ENCODE assay signal across 8 cellular contexts in genomic region chr12:12999276-12999958, GRCh38. TPM values are rescaled to one million over a fixed set of nuclear protein-coding genes. Genes with fewer than 3 reads are reported as not detected.
DNase-seq lines count a peak whose midpoint lies in the region; ATAC-seq, FAIRE-seq and TF ChIP-seq lines count a peak whose summit lies in the region.

No MANE protein-coding gene starts in this region.

- H2AFZ ChIP-seq in endothelial cell of umbilical vein (ENCODE audit: low read depth, low read length): peak overlapping the region; percentile 90

- TF ChIP-seq POLR2A in endothelial cell of umbilical vein (IDR thresholded peaks at IDR 0.05; ENCODE audit: low read depth, low read length): no peak

- in situ Hi-C loops in Panc1 (cut with HindIII; ENCODE audit: low pct_unique_long_range_greater_than_20kb, low sequenced_read_pairs): no loop called here

- H3K4me3 Mint-ChIP-seq in naive B cell: peak overlapping the region; percentile 89 to 99 (median 94)

- intact Hi-C loops in Panc1 (cut with micrococcal nuclease; ENCODE audit: unreplicated experiment): no loop called here
- intact Hi-C loops in endothelial cell of umbilical vein (cut with micrococcal nuclease): no loop called here

- H3K4me1 Mint-ChIP-seq in naive B cell: peaks cover 26 to 39% (median 27%) of the 10 kb centered on the region in 3 donors

- TF ChIP-seq CTCF in Panc1 (IDR thresholded peaks at IDR 0.05): no peak
- no peak for TF ChIP-seq CTCF in endothelial cell of umbilical vein (IDR thresholded peaks at IDR 0.05; ENCODE audit: extremely low read depth in 1 of 2, insufficient read depth in 1 of 2, low read depth in 1 of 2, low read length in 2 of 2)

- dilution Hi-C loops in endothelial cell of umbilical vein (cut with MboI; ENCODE audit: extremely low pct_ligation_motif_present, low sequenced_read_pairs): no loop called here

- H3K27ac ChIP-seq in Panc1 (ENCODE audit: low read length) (peak overlapping the region; percentile 74), endothelial cell of umbilical vein (ENCODE audit: insufficient read depth, low read depth, low read length) (peak overlapping the region; percentile 69)

- peaks cover 8% of the 10 kb centered on the region for H3K79me2 ChIP-seq in endothelial cell of umbilical vein (ENCODE audit: control insufficient read depth, insufficient read depth, low read length)

- no peaks in the 10 kb centered on the region for H4K20me1 ChIP-seq in endothelial cell of umbilical vein (replicated peaks; ENCODE audit: control insufficient read depth, extremely low read depth, insufficient read depth, low read length)

- no peaks in the 10 kb centered on the region for H3K9me1 ChIP-seq in endothelial cell of umbilical vein (replicated peaks; ENCODE audit: control insufficient read depth, extremely low read depth, insufficient read depth, low read length)

- peak overlapping the region; percentile 78 for H3K4me2 ChIP-seq in endothelial cell of umbilical vein (ENCODE audit: insufficient read depth, low read length)

- no peaks in the 10 kb centered on the region for H3K27me3 ChIP-seq in Panc1 (ENCODE audit: control insufficient read depth, insufficient read depth, low read length)
- no peaks in the 10 kb centered on the region for H3K27me3 ChIP-seq in endothelial cell of umbilical vein (ENCODE audit: control insufficient read depth in 2 of 2, insufficient read depth in 2 of 2, low read length in 2 of 2)

- H3K9me3 Mint-ChIP-seq in naive B cell: no peaks in the 10 kb centered on the region

- POLR2A ChIA-PET in Panc1 (lab: Charles Lee) (no interaction called here), endothelial cell of umbilical vein (lab: Charles Lee) (no interaction called here)

- H3K4me3 ChIP-seq in Panc1 (ENCODE audit: low read depth in 2 of 2, low read length in 2 of 2): peak overlapping the region; percentile 72 to 76
- H3K4me3 ChIP-seq in endothelial cell of umbilical vein (replicated peaks in 1 of 3; ENCODE audit: insufficient read depth in 1 of 3, low read depth in 1 of 3, low read length in 3 of 3): peak overlapping the region; percentile 42 to 87 (median 85)

- FAIRE-seq in endothelial cell of umbilical vein (lab: Jason Lieb, UNC): peak; percentile 50
- no peak for FAIRE-seq in GM19239 (lab: Jason Lieb, UNC)

- H3K9ac ChIP-seq in endothelial cell of umbilical vein (replicated peaks; ENCODE audit: extremely low read depth, insufficient read depth, low read length): peak overlapping the region; percentile 92

- DNase-seq in Panc1 (ENCODE audit: low read depth, low spot score) (no peak), endothelial cell of umbilical vein (ENCODE audit: low read depth, low spot score) (no peak), naive B cell (no peak), GM19239 (ENCODE audit: insufficient read length, low spot score) (no peak), SHP77 (lab: John Stamatoyannopoulos, UW) (no peak)

- H3K27me3 Mint-ChIP-seq in naive B cell: peaks cover 0 to 7% (median 0%) of the 10 kb centered on the region in 3 donors

- H3K27ac Mint-ChIP-seq in naive B cell: peak overlapping the region; percentile 61 to 96 (median 85)

- CTCF ChIA-PET in Panc1 (lab: Charles Lee): interaction anchor here (0.6 kb wide), 1 partner anchor 212 kb away, joined by 3 read pairs; no protein-coding TSS in a partner anchor
- CTCF ChIA-PET in endothelial cell of umbilical vein (lab: Charles Lee): interaction anchor here (0.9 to 5.3 kb wide), 4 partner anchors 13 to 236 kb away, joined by 3 to 23 read pairs (median 5); no protein-coding TSS in a partner anchor

- H3K9me3 ChIP-seq in Panc1 (ENCODE audit: control insufficient read depth, insufficient read depth, low read depth, low read length) (no peaks in the 10 kb centered on the region), endothelial cell of umbilical vein (replicated peaks; ENCODE audit: control insufficient read depth, insufficient read depth, low read length) (no peaks in the 10 kb centered on the region)

- ATAC-seq in GM18873 (IDR thresholded peaks at IDR 0.05; ENCODE audit: low FRiP score, unreplicated experiment) (peak; percentile 6), Panc1 (peak; percentile 28), naive B cell (ENCODE audit: low read depth in 2 of 2) (no peak), HG03025 (IDR thresholded peaks at IDR 0.05; ENCODE audit: low FRiP score, unreplicated experiment) (no peak), GM21528 (IDR thresholded peaks at IDR 0.05; ENCODE audit: low FRiP score, unreplicated experiment) (no peak)

- H3K4me1 ChIP-seq in Panc1 (ENCODE audit: control insufficient read depth, insufficient read depth, low read length) (no peaks in the 10 kb centered on the region; the same call in none of the 2 replicates), endothelial cell of umbilical vein (ENCODE audit: control insufficient read depth, extremely low read depth, insufficient read depth, low read length) (peaks cover 22% of the 10 kb centered on the region)

- no peaks in the 10 kb centered on the region for H3K36me3 Mint-ChIP-seq in naive B cell

- H3K36me3 ChIP-seq in Panc1 (ENCODE audit: control insufficient read depth, insufficient read depth, low read length) (no peaks in the 10 kb centered on the region), endothelial cell of umbilical vein (ENCODE audit: control insufficient read depth in 2 of 2, extremely low read depth in 1 of 2, insufficient read depth in 2 of 2, low read length in 2 of 2) (no peaks in the 10 kb centered on the region)

- BruUV-seq in Panc1 (replicated peaks; lab: Mats Ljungman, UMichigan) (no TSS peak), endothelial cell of umbilical vein (replicated peaks; lab: Mats Ljungman, UMichigan) (TSS peak; percentile 32)

TF ChIP-seq in endothelial cell of umbilical vein, 7 proteins besides CTCF, POLR2A, EP300 and RAD21:
- TF ChIP-seq EZH2 (IDR thresholded peaks at IDR 0.05; ENCODE audit: borderline replicate concordance, low read depth, low read length, severe bottlenecking) (no peak), GATA2 (IDR thresholded peaks at IDR 0.05; ENCODE audit: insufficient read depth, insufficient read length, low read depth, low read length) (no peak), JUN (IDR thresholded peaks at IDR 0.05; ENCODE audit: borderline replicate concordance, insufficient read depth, insufficient read length, low read depth) (no peak), FOS (IDR thresholded peaks at IDR 0.05; ENCODE audit: borderline replicate concordance, insufficient read depth, low read length) (no peak), MAX (IDR thresholded peaks at IDR 0.05; ENCODE audit: insufficient read depth, insufficient read length) (no peak), POLR2AphosphoS5 (IDR thresholded peaks at IDR 0.05; ENCODE audit: insufficient read depth, low read depth, low read length) (no peak), MYC (IDR thresholded peaks at IDR 0.05; ENCODE audit: low read depth, low read length) (no peak)

RNA-seq across cellular contexts. Expression of gene HEBP1, which starts 0.6 kb away (rescaled TPM):
- total RNA-seq in Panc1 (2021; ENCODE audit: unreplicated experiment): 19.3 TPM
- polyA plus RNA-seq in Panc1 (2012; ENCODE audit: insufficient read length): 20.1 TPM
- 44.8 and 59.5 TPM in 2 replicates for total RNA-seq in endothelial cell of umbilical vein
- 16.9 and 23.1 TPM in 2 replicates for polyA plus RNA-seq in endothelial cell of umbilical vein
- polyA plus RNA-seq in endothelial cell of umbilical vein (2011; cell fraction: cytosol; rRNA removed): 33.7 and 38.1 TPM in 2 replicates
- 14.0 and 16.4 TPM in 2 replicates for polyA plus RNA-seq in endothelial cell of umbilical vein (2011; cell fraction: nucleus; rRNA removed)
- polyA plus RNA-seq in endothelial cell of umbilical vein (2012): 41.3 and 50.1 TPM in 2 replicates
- 17.8 and 24.4 TPM in 2 replicates for polyA minus RNA-seq in endothelial cell of umbilical vein
- 20.8 TPM for polyA minus RNA-seq in endothelial cell of umbilical vein (2011; cell fraction: cytosol; rRNA and poly(A)+ RNA removed)
- 5.0 and 5.2 TPM in 2 replicates for polyA minus RNA-seq in endothelial cell of umbilical vein (2011; cell fraction: nucleus; rRNA and poly(A)+ RNA removed)
- 10 to 100 TPM; 20.2 to 37.3 (median 23.4) TPM for polyA plus RNA-seq in naive B cell (ENCODE audit: low read depth in 6 of 6)

RNA-seq across cellular contexts. Expression of gene FAM234B, which starts 44.8 kb away (rescaled TPM):
- total RNA-seq in Panc1 (2021; ENCODE audit: unreplicated experiment) (5.4 TPM), endothelial cell of umbilical vein (9.4 and 13.2 TPM in 2 replicates)
- polyA plus RNA-seq in Panc1 (2012; ENCODE audit: insufficient read length): 4.4 TPM
- polyA plus RNA-seq in endothelial cell of umbilical vein (4.9 TPM in 2 replicates), naive B cell (ENCODE audit: low read depth in 6 of 6) (1 to 10 TPM; 2.0 to 8.9 (median 6.2) TPM)
- 4.7 and 5.1 TPM in 2 replicates for polyA plus RNA-seq in endothelial cell of umbilical vein (2011; cell fraction: cytosol; rRNA removed)
- 7.5 and 8.2 TPM in 2 replicates for polyA plus RNA-seq in endothelial cell of umbilical vein (2011; cell fraction: nucleus; rRNA removed)
- polyA plus RNA-seq in endothelial cell of umbilical vein (2012): 7.4 and 7.6 TPM in 2 replicates
- polyA minus RNA-seq in endothelial cell of umbilical vein: 20.3 and 24.7 TPM in 2 replicates
- 4.6 TPM for polyA minus RNA-seq in endothelial cell of umbilical vein (2011; cell fraction: cytosol; rRNA and poly(A)+ RNA removed)
- 10.3 and 10.7 TPM in 2 replicates for polyA minus RNA-seq in endothelial cell of umbilical vein (2011; cell fraction: nucleus; rRNA and poly(A)+ RNA removed)

RNA-seq across cellular contexts. Expression of gene GPRC5D, which starts 47.4 kb away (rescaled TPM):
- not detected for total RNA-seq in Panc1 (2021; ENCODE audit: unreplicated experiment)
- polyA plus RNA-seq in Panc1 (2012; ENCODE audit: insufficient read length): 0.50 TPM
- not detected in 2 replicates for total RNA-seq in endothelial cell of umbilical vein
- polyA plus RNA-seq in endothelial cell of umbilical vein: not detected in 2 replicates
- not detected in 2 replicates for polyA plus RNA-seq in endothelial cell of umbilical vein (2011; cell fraction: cytosol; rRNA removed)
- polyA plus RNA-seq in endothelial cell of umbilical vein (2011; cell fraction: nucleus; rRNA removed): 0.41 TPM in 1 of 2 replicates, not detected in the other
- 0.56 and 0.74 TPM in 2 replicates for polyA plus RNA-seq in endothelial cell of umbilical vein (2012)
- not detected in 2 replicates for polyA minus RNA-seq in endothelial cell of umbilical vein
- polyA minus RNA-seq in endothelial cell of umbilical vein (2011; cell fraction: cytosol; rRNA and poly(A)+ RNA removed): not detected
- not detected in 2 replicates for polyA minus RNA-seq in endothelial cell of umbilical vein (2011; cell fraction: nucleus; rRNA and poly(A)+ RNA removed)
- under 1 TPM in 1 of 6 donors, not detected in 5; 0.32 TPM for polyA plus RNA-seq in naive B cell (ENCODE audit: low read depth in 6 of 6)

Comparison
In these comparisons a context has a peak if more than half of its experiments do, and no peak if none do; other contexts are left out.
1. ATAC-seq: peak in GM18873 (single experiment) and Panc1 (single experiment); none in naive B cell (0 of 2), HG03025 (single experiment) and GM21528 (single experiment).